In genomic region chr7:9071160-9071762, GRCh38 we compare ENCODE assay signal across 1 cellular context.
TF ChIP-seq lines count a peak whose summit lies in the region.

No MANE protein-coding gene starts in this region.

TF ChIP-seq in SK-N-SH, 30 proteins besides CTCF, POLR2A, EP300 and RAD21 (continued from another document):
- TF ChIP-seq USF2 (IDR thresholded peaks at IDR 0.05; ENCODE audit: borderline replicate concordance, low read depth, low read length), result no peak
- TF ChIP-seq EZH2phosphoT487 (IDR thresholded peaks at IDR 0.05; ENCODE audit: borderline replicate concordance, low read depth), result no peak
- TF ChIP-seq NRF1 (IDR thresholded peaks at IDR 0.05; ENCODE audit: low read depth, low read length), result no peak
- TF ChIP-seq CHD2 (IDR thresholded peaks at IDR 0.05; ENCODE audit: low read length, partially characterized antibody), result peak; percentile 64
- TF ChIP-seq REST (IDR thresholded peaks at IDR 0.05; ENCODE audit: low read depth, low read length), result no peak
- peak; percentile 81; the same call in 1 of the 2 replicates for TF ChIP-seq RCOR1 (IDR thresholded peaks at IDR 0.05; ENCODE audit: low read length)
- no peak for TF ChIP-seq NFIC (IDR thresholded peaks at IDR 0.05; ENCODE audit: borderline replicate concordance)
- TF ChIP-seq RXRA (IDR thresholded peaks at IDR 0.05; ENCODE audit: borderline replicate concordance, low read depth), result no peak
- TF ChIP-seq MAX (IDR thresholded peaks at IDR 0.05; ENCODE audit: low read depth), result no peak
- TF ChIP-seq TEAD4 (IDR thresholded peaks at IDR 0.05; ENCODE audit: borderline replicate concordance, insufficient read depth), result no peak
- TF ChIP-seq YY1 (IDR thresholded peaks at IDR 0.05; ENCODE audit: low read depth), result no peak
- TF ChIP-seq USF1 (IDR thresholded peaks at IDR 0.05; ENCODE audit: borderline replicate concordance, low read depth), result no peak
- no peak for TF ChIP-seq JUND (IDR thresholded peaks at IDR 0.05)
- TF ChIP-seq SMC3 (IDR thresholded peaks at IDR 0.05; ENCODE audit: low read depth, low read length), result no peak
- TF ChIP-seq IRF3 (IDR thresholded peaks at IDR 0.05; ENCODE audit: low read depth, low read length), result no peak
- no peak for TF ChIP-seq POLR2AphosphoS5 (IDR thresholded peaks at IDR 0.05; ENCODE audit: low read depth, low read length)
